ENCODE assay signal across 8 cellular contexts in genomic region chr2:207796585-207797350, GRCh38. TPM values are rescaled to one million over a fixed set of nuclear protein-coding genes. Genes with fewer than 3 reads are reported as not detected.
DNase-seq lines count a peak whose midpoint lies in the region; ATAC-seq and TF ChIP-seq lines count a peak whose summit lies in the region.

No MANE protein-coding gene starts in this region.

- H3K4me2 ChIP-seq in trophoblast cell (ENCODE audit: low read length), result peak overlapping the region; percentile 5

- H3K79me1 ChIP-seq in trophoblast cell (ENCODE audit: low read length), result peaks cover 10% of the 10 kb centered on the region

- DNase-seq in HEK293T (ENCODE audit: extremely low spot score) (peak; percentile 34), NCI-H524 (lab: John Stamatoyannopoulos, UW) (peak; percentile 67 to 80), fibroblast of villous mesenchyme (ENCODE audit: low read depth) (peak; percentile 10), trophoblast cell (no peak), hypothalamus (lab: John Stamatoyannopoulos, UW) (no peak), SIG-M5 (lab: John Stamatoyannopoulos, UW) (no peak)

- H2BK5ac ChIP-seq in trophoblast cell (ENCODE audit: low read depth, low read length, poor library complexity), result no peak overlapping the region

- peak overlapping the region; percentile 30 for H4K91ac ChIP-seq in trophoblast cell (ENCODE audit: low read depth, low read length)

- H3K27ac ChIP-seq in trophoblast cell (ENCODE audit: low read depth, low read length), result peak overlapping the region; percentile 36

- H3K9ac ChIP-seq in trophoblast cell (ENCODE audit: low read length), result peak overlapping the region; percentile 11

- no peaks in the 10 kb centered on the region for H3K36me3 ChIP-seq in trophoblast cell (ENCODE audit: control insufficient read depth in 1 of 2, insufficient read depth in 2 of 2, low read length in 2 of 2)

- WGBS in trophoblast cell (ENCODE audit: extremely low coverage, insufficient coverage, insufficient read length), result no CpG with 5 or more reads among the region's 8 CpGs

- no peak overlapping the region for H2BK120ac ChIP-seq in trophoblast cell (ENCODE audit: insufficient read depth, low read length, poor library complexity)

- H3K18ac ChIP-seq in trophoblast cell (ENCODE audit: low read length), result no peak overlapping the region

- H3K23ac ChIP-seq in trophoblast cell (ENCODE audit: low read length), result no peak overlapping the region

- TF ChIP-seq CTCF in fibroblast of villous mesenchyme (IDR thresholded peaks at IDR 0.05; ENCODE audit: insufficient read depth, low read depth, low read length), result no peak

- CTCF ChIA-PET in HEK293T (lab: Yijun Ruan, JAX), result interaction anchor here (0.7 to 1.1 kb wide), 2 partner anchors 16 to 244 kb away, joined by 3 to 4 read pairs; no protein-coding TSS in a partner anchor

- no peak overlapping the region for H4K12ac ChIP-seq in trophoblast cell (ENCODE audit: low read depth, low read length)

- H3K79me2 ChIP-seq in trophoblast cell (ENCODE audit: control insufficient read depth, insufficient read depth, low read length, poor library complexity), result no peaks in the 10 kb centered on the region

- ATAC-seq in HG03432 (IDR thresholded peaks at IDR 0.05; ENCODE audit: unreplicated experiment) (no peak), GM19324 (IDR thresholded peaks at IDR 0.05; ENCODE audit: low FRiP score, unreplicated experiment) (no peak)

- no peaks in the 10 kb centered on the region for H3K27me3 ChIP-seq in trophoblast cell (ENCODE audit: insufficient read depth, low read length)

- no peaks in the 10 kb centered on the region for H3K9me3 ChIP-seq in trophoblast cell (ENCODE audit: insufficient read depth, low read depth, low read length)

- H3K14ac ChIP-seq in trophoblast cell (ENCODE audit: low read length), result peak overlapping the region; percentile 11

- peak overlapping the region; percentile 20 for H2BK12ac ChIP-seq in trophoblast cell (ENCODE audit: low read length)

- no peak overlapping the region for H2AK5ac ChIP-seq in trophoblast cell (ENCODE audit: low read length)

- peaks cover 14 to 16% of the 10 kb centered on the region in 2 experiments for H3K4me1 ChIP-seq in trophoblast cell (ENCODE audit: control insufficient read depth in 1 of 2, insufficient read depth in 2 of 2, low read length in 2 of 2)

- H4K8ac ChIP-seq in trophoblast cell (ENCODE audit: low read depth, low read length), result no peak overlapping the region

- H3K4ac ChIP-seq in trophoblast cell (ENCODE audit: low read depth, low read length), result no peak overlapping the region

- H2AFZ ChIP-seq in trophoblast cell (ENCODE audit: insufficient read depth, low read length, poor library complexity), result no peak overlapping the region

- POLR2A ChIA-PET in HEK293T (lab: Yijun Ruan, JAX), result no interaction called here

- H3K4me3 ChIP-seq in fibroblast of villous mesenchyme (ENCODE audit: low read depth, low read length) (no peak overlapping the region), trophoblast cell (ENCODE audit: low read depth, low read length) (no peak overlapping the region)

TF ChIP-seq in HEK293T, 16 proteins besides CTCF, POLR2A, EP300 and RAD21:
- TF ChIP-seq ARNT (IDR thresholded peaks at IDR 0.05), result no peak
- no peak for TF ChIP-seq FOXM1 (IDR thresholded peaks at IDR 0.05; ENCODE audit: borderline replicate concordance)

RNA-seq across cellular contexts. Expression of gene FZD5, which starts 27.1 kb away (rescaled TPM):
- 0.64 and 0.86 TPM in 2 replicates for total RNA-seq in fibroblast of villous mesenchyme
- 11.9 and 12.8 TPM in 2 replicates for polyA plus RNA-seq in trophoblast cell (2013)

Comparison
In these comparisons a context has a peak if more than half of its experiments do, and no peak if none do; other contexts are left out.
1. DNase-seq: peak in HEK293T (single experiment), NCI-H524 (2 of 2) and fibroblast of villous mesenchyme (single experiment); none in trophoblast cell (0 of 2), hypothalamus (0 of 51) and SIG-M5 (single experiment).